In genomic region chr18:46301571-46301970, GRCh38 we compare ENCODE assay signal across 14 cellular contexts.
DNase-seq lines count a peak whose midpoint lies in the region; TF ChIP-seq lines count a peak whose summit lies in the region.
"Had no signal": no experiment of that assay in that cellular context is flagged by ENCODE, and none has a peak within 500 bp of the region (broad histone marks: within the 10 kb centered on the region; RNA-seq: fewer than 3 reads in every experiment).

No MANE protein-coding gene starts in this region.

- TF ChIP-seq CTCF in H9 (conservative IDR thresholded peaks at IDR 0.05) = no peak
- no peak for TF ChIP-seq CTCF in Peyer's patch (IDR thresholded peaks at IDR 0.05)
- no peak for TF ChIP-seq CTCF in GM13977 (IDR thresholded peaks at IDR 0.05; ENCODE audit: extremely low read depth, insufficient read depth, missing control alignments)
- TF ChIP-seq CTCF in endothelial cell (IDR thresholded peaks at IDR 0.05; ENCODE audit: unreplicated experiment) = no peak

- H2AK5ac ChIP-seq in H9 (ENCODE audit: insufficient read length, low read length) (no peak overlapping the region), neuronal stem cell (ENCODE audit: low read depth, low read length) (peak overlapping the region; percentile 71)

- H3K79me1 ChIP-seq in H9 (ENCODE audit: insufficient read depth, low read depth, low read length, poor library complexity, severe bottlenecking) (no peaks in the 10 kb centered on the region), neuronal stem cell (ENCODE audit: low read depth, low read length) (no peaks in the 10 kb centered on the region)

- TF ChIP-seq POLR2A in Peyer's patch (IDR thresholded peaks at IDR 0.05) = no peak

- H3K27ac Mint-ChIP-seq in H9 = no peak overlapping the region
- H3K27ac Mint-ChIP-seq in endothelial cell (ENCODE audit: unreplicated experiment) = no peak overlapping the region
- H3K27ac Mint-ChIP-seq: B cell; CD4-positive, alpha-beta T cell; GM23338 had no signal

- no peak overlapping the region for H3K27ac ChIP-seq in H9 (ENCODE audit: insufficient read length, low read depth, low read length)
- no peak overlapping the region for H3K27ac ChIP-seq in Peyer's patch
- H3K27ac ChIP-seq in neuronal stem cell (replicated peaks; ENCODE audit: low read length) = no peak overlapping the region

- H3K18ac ChIP-seq in H9 (ENCODE audit: insufficient read length, low read depth, low read length) (no peak overlapping the region), neuronal stem cell (ENCODE audit: low read length) (peak overlapping the region; percentile 35)

- H3K27me3 ChIP-seq in H9 (ENCODE audit: insufficient read depth, low read length) (no peaks in the 10 kb centered on the region), Peyer's patch (no peaks in the 10 kb centered on the region), neuronal stem cell (ENCODE audit: control insufficient read depth in 3 of 3, insufficient read depth in 3 of 3, low read depth in 1 of 3, low read length in 3 of 3) (peaks cover 0 to 6% (median 0%) of the 10 kb centered on the region in 3 experiments)

- WGBS in H9 (ENCODE audit: extremely low coverage, insufficient read length, low lambda C conversion rate) = no CpG with 5 or more reads among the region's 9 CpGs
- WGBS in neuronal stem cell (ENCODE audit: extremely low coverage in 2 of 2, insufficient read length in 2 of 2, insufficient replicate concordance in 1 of 2), 2 donors = no CpG with 5 or more reads among the region's 9 CpGs

- H3K4me3 ChIP-seq in Peyer's patch (no peak overlapping the region), neuronal stem cell (ENCODE audit: low read length in 2 of 2) (no peak overlapping the region)
- H3K4me3 ChIP-seq: GM23338 had no signal

- H2BK12ac ChIP-seq in H9 (ENCODE audit: insufficient read length, low read depth, low read length) = no peak overlapping the region
- peak overlapping the region; percentile 26 for H2BK12ac ChIP-seq in neuronal stem cell (ENCODE audit: low read length)

- no peak overlapping the region for H4K5ac ChIP-seq in H9 (ENCODE audit: insufficient read length, low read depth, low read length)

- H3K14ac ChIP-seq in H9 (ENCODE audit: insufficient read depth, low read length) = no peak overlapping the region
- H3K14ac ChIP-seq in neuronal stem cell (ENCODE audit: low read length) = no peak overlapping the region

- no peak overlapping the region for H2BK20ac ChIP-seq in H9 (ENCODE audit: low read depth, low read length, poor library complexity, severe bottlenecking)

- H3K4me3 Mint-ChIP-seq in H9 = no peak overlapping the region
- H3K4me3 Mint-ChIP-seq in endothelial cell (ENCODE audit: unreplicated experiment) = no peak overlapping the region
- H3K4me3 Mint-ChIP-seq: B cell; CD4-positive, alpha-beta T cell; GM23338 had no signal

- H3K27me3 Mint-ChIP-seq in H9 (ENCODE audit: low read depth) (peaks cover 11% of the 10 kb centered on the region), endothelial cell (ENCODE audit: unreplicated experiment) (no peaks in the 10 kb centered on the region)
- H3K27me3 Mint-ChIP-seq: CD4-positive, alpha-beta T cell had no signal

- H3K36me3 ChIP-seq in Peyer's patch = no peaks in the 10 kb centered on the region
- no peaks in the 10 kb centered on the region for H3K36me3 ChIP-seq in neuronal stem cell (replicated peaks in 1 of 2; ENCODE audit: control insufficient read depth in 2 of 2, insufficient read depth in 2 of 2, low read length in 2 of 2)

- peaks cover 6 to 10% of the 10 kb centered on the region in 2 experiments for H3K9me3 Mint-ChIP-seq in H9
- no peaks in the 10 kb centered on the region for H3K9me3 Mint-ChIP-seq in endothelial cell (ENCODE audit: unreplicated experiment)

- no peak overlapping the region for H3K23ac ChIP-seq in H9 (ENCODE audit: insufficient read length, low read depth, low read length)
- H3K23ac ChIP-seq in neuronal stem cell (ENCODE audit: low read depth, low read length, poor library complexity) = no peak overlapping the region

- H2AFZ ChIP-seq in H9 (ENCODE audit: low read length) (no peak overlapping the region), neuronal stem cell (ENCODE audit: low read length) (no peak overlapping the region)
- H2AFZ ChIP-seq: GM23338 had no signal

- H4K20me1 ChIP-seq in H9 (ENCODE audit: control insufficient read depth, insufficient read depth, insufficient read length) = no peaks in the 10 kb centered on the region

- in situ Hi-C loops in GM13977 (cut with MboI; ENCODE audit: low pct_unique_long_range_greater_than_20kb, low sequenced_read_pairs, unreplicated experiment) (no loop called here), G401 (cut with HindIII; ENCODE audit: low sequenced_read_pairs) (no loop called here)

- H3K4me1 ChIP-seq in H9 (ENCODE audit: insufficient read depth, low read length) (no peaks in the 10 kb centered on the region), Peyer's patch (no peaks in the 10 kb centered on the region), neuronal stem cell (ENCODE audit: control insufficient read depth in 2 of 2, insufficient read depth in 1 of 2, low read depth in 1 of 2, low read length in 2 of 2) (peaks cover 5 to 12% of the 10 kb centered on the region in 2 donors)

- peaks cover 0 to 7% (median 0%) of the 10 kb centered on the region in 3 experiments; a peak in 2 of 7 replicates for H3K36me3 Mint-ChIP-seq in H9 (ENCODE audit: insufficient read depth in 1 of 3, low read depth in 3 of 3)
- H3K36me3 Mint-ChIP-seq in endothelial cell (ENCODE audit: low read depth, unreplicated experiment) = peaks cover 3% of the 10 kb centered on the region

- no peak overlapping the region for H3T11ph ChIP-seq in H9 (ENCODE audit: low read length)

- peak; percentile 44 for DNase-seq in COLO668 (lab: John Stamatoyannopoulos, UW; ENCODE audit: unreplicated experiment)
- peak; percentile 25 for DNase-seq in H9
- DNase-seq in Peyer's patch = peak in 2 of 3 donors; percentile 18 to 30
- no peak for DNase-seq in neuronal stem cell (ENCODE audit: low spot score)
- no peak for DNase-seq in GM13977 (ENCODE audit: low spot score)
- no peak for DNase-seq in G401 (ENCODE audit: low spot score)
- no peak for DNase-seq in endothelial cell (ENCODE audit: low spot score)
- DNase-seq: C1 segment of cervical spinal cord; CD4-positive, alpha-beta T cell; DND-41; GF-D8; H7 had no signal

- H2BK15ac ChIP-seq in H9 (ENCODE audit: low read depth, low read length) (no peak overlapping the region), neuronal stem cell (ENCODE audit: low read length) (peak overlapping the region; percentile 0)

- H3K23me2 ChIP-seq in H9 (ENCODE audit: insufficient read length, low read depth, low read length, poor library complexity, severe bottlenecking) = no peaks in the 10 kb centered on the region

- H3K79me2 ChIP-seq in H9 (ENCODE audit: insufficient read depth, low read length) = no peaks in the 10 kb centered on the region

- no peak overlapping the region for H2BK5ac ChIP-seq in H9 (ENCODE audit: insufficient read length, low read length)
- no peak overlapping the region for H2BK5ac ChIP-seq in neuronal stem cell (ENCODE audit: low read length)

- H2BK120ac ChIP-seq in H9 (ENCODE audit: low read depth, low read length, poor library complexity, severe bottlenecking) (no peak overlapping the region), neuronal stem cell (ENCODE audit: low read depth, low read length) (no peak overlapping the region)

- H4K8ac ChIP-seq in H9 (replicated peaks; ENCODE audit: insufficient read length, low read depth, low read length) (no peak overlapping the region), neuronal stem cell (ENCODE audit: low read depth, low read length) (no peak overlapping the region)

- H3K4ac ChIP-seq in H9 (ENCODE audit: low read depth, low read length) = no peak overlapping the region
- no peak overlapping the region for H3K4ac ChIP-seq in neuronal stem cell (ENCODE audit: low read length)

- H3K9me3 ChIP-seq in H9 (ENCODE audit: control insufficient read depth, low read depth, low read length) = no peaks in the 10 kb centered on the region
- no peaks in the 10 kb centered on the region for H3K9me3 ChIP-seq in Peyer's patch
- peaks cover 2 to 5% of the 10 kb centered on the region in 2 donors for H3K9me3 ChIP-seq in neuronal stem cell (replicated peaks in 1 of 2; ENCODE audit: control insufficient read depth in 2 of 2, insufficient read depth in 1 of 2, low read depth in 1 of 2, low read length in 2 of 2)

- H3K4me1 Mint-ChIP-seq in H9 = peaks cover 10 to 16% of the 10 kb centered on the region in 2 experiments
- H3K4me1 Mint-ChIP-seq in endothelial cell (ENCODE audit: unreplicated experiment) = peaks cover 8% of the 10 kb centered on the region
- H3K4me1 Mint-ChIP-seq: B cell had no signal

- no peak overlapping the region for H3K4me2 ChIP-seq in H9 (ENCODE audit: insufficient read depth, insufficient read length, low read length)
- H3K4me2 ChIP-seq in neuronal stem cell (ENCODE audit: insufficient read depth, low read length, poor library complexity, severe bottlenecking) = no peak overlapping the region
- H3K4me2 ChIP-seq: GM23338 had no signal

- no peak overlapping the region for H3K56ac ChIP-seq in H9 (ENCODE audit: insufficient read length, low read depth, low read length)

- H3K9ac ChIP-seq in H9 (ENCODE audit: extremely low read depth, insufficient read length, low read length) = no peak overlapping the region
- no peak overlapping the region for H3K9ac ChIP-seq in neuronal stem cell (ENCODE audit: low read depth, low read length, poor library complexity)

- no peak overlapping the region for H4K91ac ChIP-seq in H9 (ENCODE audit: insufficient read length, low read depth, low read length)
- H4K91ac ChIP-seq in neuronal stem cell (ENCODE audit: low read depth, low read length, poor library complexity) = no peak overlapping the region

Comparison
In these comparisons a context has a peak if more than half of its experiments do, and no peak if none do; other contexts are left out.
1. DNase-seq: peak in COLO668 (single experiment), H9 (single experiment) and Peyer's patch (2 of 3); none in neuronal stem cell (single experiment), GM13977 (single experiment), G401 (single experiment) and endothelial cell (single experiment).